ENCODE assay signal across 1 cellular context in genomic region chr21:42892582-42892930, GRCh38.
TF ChIP-seq lines count a peak whose summit lies in the region.

No MANE protein-coding gene starts in this region.

TF ChIP-seq in HepG2, 621 proteins besides CTCF, POLR2A, EP300 and RAD21 (continued from another document and continues in another):
- TF ChIP-seq, protein P1, sequence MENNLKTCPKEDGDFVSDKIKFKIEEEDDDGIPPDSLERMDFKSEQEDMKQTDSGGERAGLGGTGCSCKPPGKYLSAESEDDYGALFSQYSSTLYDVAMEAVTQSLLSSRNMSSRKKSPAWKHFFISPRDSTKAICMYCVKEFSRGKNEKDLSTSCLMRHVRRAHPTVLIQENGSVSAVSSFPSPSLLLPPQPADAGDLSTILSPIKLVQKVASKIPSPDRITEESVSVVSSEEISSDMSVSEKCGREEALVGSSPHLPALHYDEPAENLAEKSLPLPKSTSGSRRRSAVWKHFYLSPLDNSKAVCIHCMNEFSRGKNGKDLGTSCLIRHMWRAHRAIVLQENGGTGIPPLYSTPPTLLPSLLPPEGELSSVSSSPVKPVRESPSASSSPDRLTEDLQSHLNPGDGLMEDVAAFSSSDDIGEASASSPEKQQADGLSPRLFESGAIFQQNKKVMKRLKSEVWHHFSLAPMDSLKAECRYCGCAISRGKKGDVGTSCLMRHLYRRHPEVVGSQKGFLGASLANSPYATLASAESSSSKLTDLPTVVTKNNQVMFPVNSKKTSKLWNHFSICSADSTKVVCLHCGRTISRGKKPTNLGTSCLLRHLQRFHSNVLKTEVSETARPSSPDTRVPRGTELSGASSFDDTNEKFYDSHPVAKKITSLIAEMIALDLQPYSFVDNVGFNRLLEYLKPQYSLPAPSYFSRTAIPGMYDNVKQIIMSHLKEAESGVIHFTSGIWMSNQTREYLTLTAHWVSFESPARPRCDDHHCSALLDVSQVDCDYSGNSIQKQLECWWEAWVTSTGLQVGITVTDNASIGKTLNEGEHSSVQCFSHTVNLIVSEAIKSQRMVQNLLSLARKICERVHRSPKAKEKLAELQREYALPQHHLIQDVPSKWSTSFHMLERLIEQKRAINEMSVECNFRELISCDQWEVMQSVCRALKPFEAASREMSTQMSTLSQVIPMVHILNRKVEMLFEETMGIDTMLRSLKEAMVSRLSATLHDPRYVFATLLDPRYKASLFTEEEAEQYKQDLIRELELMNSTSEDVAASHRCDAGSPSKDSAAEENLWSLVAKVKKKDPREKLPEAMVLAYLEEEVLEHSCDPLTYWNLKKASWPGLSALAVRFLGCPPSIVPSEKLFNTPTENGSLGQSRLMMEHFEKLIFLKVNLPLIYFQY (CRISPR knock-in tag; IDR thresholded peaks at IDR 0.05; ENCODE audit: borderline replicate concordance), result 0 out of 2 replicates have a peak, but pooled peaks have one; percentile 10
- TF ChIP-seq FOXA1 (IDR thresholded peaks at IDR 0.05), result no peak
- no peak for TF ChIP-seq FOXA1 (CRISPR knock-in tag; IDR thresholded peaks at IDR 0.05)
- TF ChIP-seq, protein P2, sequence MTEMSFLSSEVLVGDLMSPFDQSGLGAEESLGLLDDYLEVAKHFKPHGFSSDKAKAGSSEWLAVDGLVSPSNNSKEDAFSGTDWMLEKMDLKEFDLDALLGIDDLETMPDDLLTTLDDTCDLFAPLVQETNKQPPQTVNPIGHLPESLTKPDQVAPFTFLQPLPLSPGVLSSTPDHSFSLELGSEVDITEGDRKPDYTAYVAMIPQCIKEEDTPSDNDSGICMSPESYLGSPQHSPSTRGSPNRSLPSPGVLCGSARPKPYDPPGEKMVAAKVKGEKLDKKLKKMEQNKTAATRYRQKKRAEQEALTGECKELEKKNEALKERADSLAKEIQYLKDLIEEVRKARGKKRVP (CRISPR knock-in tag; IDR thresholded peaks at IDR 0.05), result peak in 1 of 2 experiments; percentile 24; a peak in 1 of 4 replicates
- TF ChIP-seq, protein P3, sequence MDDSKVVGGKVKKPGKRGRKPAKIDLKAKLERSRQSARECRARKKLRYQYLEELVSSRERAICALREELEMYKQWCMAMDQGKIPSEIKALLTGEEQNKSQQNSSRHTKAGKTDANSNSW (CRISPR knock-in tag; IDR thresholded peaks at IDR 0.05; ENCODE audit: borderline replicate concordance), result no peak
- no peak for TF ChIP-seq ZNF616 (CRISPR knock-in tag; IDR thresholded peaks at IDR 0.05; ENCODE audit: low read depth)
- peak; percentile 67 for TF ChIP-seq RNF2 (conservative IDR thresholded peaks at IDR 0.05; ENCODE audit: low read depth)
- TF ChIP-seq ZNF280D (CRISPR knock-in tag; IDR thresholded peaks at IDR 0.05), result 0 out of 2 replicates have a peak, but pooled peaks have one; percentile 58
- no peak for TF ChIP-seq NR2C2 (CRISPR knock-in tag; IDR thresholded peaks at IDR 0.05; ENCODE audit: borderline replicate concordance)
- no peak for TF ChIP-seq GRHL1 (CRISPR knock-in tag; conservative IDR thresholded peaks at IDR 0.05)
- TF ChIP-seq THAP11 (CRISPR knock-in tag; IDR thresholded peaks at IDR 0.05), result no peak
- no peak for TF ChIP-seq ZNF513 (CRISPR knock-in tag; conservative IDR thresholded peaks at IDR 0.05)
- no peak for TF ChIP-seq ZBTB43 (CRISPR knock-in tag; conservative IDR thresholded peaks at IDR 0.05)
- no peak; the same call in 1 of the 2 replicates for TF ChIP-seq NCOA1 (CRISPR knock-in tag; IDR thresholded peaks at IDR 0.05)
- TF ChIP-seq ZNF484 (CRISPR knock-in tag; IDR thresholded peaks at IDR 0.05; ENCODE audit: borderline replicate concordance, low read depth), result no peak
- TF ChIP-seq ZNF431 (CRISPR knock-in tag; IDR thresholded peaks at IDR 0.05; ENCODE audit: borderline replicate concordance, low read depth), result no peak
- TF ChIP-seq, protein P4, sequence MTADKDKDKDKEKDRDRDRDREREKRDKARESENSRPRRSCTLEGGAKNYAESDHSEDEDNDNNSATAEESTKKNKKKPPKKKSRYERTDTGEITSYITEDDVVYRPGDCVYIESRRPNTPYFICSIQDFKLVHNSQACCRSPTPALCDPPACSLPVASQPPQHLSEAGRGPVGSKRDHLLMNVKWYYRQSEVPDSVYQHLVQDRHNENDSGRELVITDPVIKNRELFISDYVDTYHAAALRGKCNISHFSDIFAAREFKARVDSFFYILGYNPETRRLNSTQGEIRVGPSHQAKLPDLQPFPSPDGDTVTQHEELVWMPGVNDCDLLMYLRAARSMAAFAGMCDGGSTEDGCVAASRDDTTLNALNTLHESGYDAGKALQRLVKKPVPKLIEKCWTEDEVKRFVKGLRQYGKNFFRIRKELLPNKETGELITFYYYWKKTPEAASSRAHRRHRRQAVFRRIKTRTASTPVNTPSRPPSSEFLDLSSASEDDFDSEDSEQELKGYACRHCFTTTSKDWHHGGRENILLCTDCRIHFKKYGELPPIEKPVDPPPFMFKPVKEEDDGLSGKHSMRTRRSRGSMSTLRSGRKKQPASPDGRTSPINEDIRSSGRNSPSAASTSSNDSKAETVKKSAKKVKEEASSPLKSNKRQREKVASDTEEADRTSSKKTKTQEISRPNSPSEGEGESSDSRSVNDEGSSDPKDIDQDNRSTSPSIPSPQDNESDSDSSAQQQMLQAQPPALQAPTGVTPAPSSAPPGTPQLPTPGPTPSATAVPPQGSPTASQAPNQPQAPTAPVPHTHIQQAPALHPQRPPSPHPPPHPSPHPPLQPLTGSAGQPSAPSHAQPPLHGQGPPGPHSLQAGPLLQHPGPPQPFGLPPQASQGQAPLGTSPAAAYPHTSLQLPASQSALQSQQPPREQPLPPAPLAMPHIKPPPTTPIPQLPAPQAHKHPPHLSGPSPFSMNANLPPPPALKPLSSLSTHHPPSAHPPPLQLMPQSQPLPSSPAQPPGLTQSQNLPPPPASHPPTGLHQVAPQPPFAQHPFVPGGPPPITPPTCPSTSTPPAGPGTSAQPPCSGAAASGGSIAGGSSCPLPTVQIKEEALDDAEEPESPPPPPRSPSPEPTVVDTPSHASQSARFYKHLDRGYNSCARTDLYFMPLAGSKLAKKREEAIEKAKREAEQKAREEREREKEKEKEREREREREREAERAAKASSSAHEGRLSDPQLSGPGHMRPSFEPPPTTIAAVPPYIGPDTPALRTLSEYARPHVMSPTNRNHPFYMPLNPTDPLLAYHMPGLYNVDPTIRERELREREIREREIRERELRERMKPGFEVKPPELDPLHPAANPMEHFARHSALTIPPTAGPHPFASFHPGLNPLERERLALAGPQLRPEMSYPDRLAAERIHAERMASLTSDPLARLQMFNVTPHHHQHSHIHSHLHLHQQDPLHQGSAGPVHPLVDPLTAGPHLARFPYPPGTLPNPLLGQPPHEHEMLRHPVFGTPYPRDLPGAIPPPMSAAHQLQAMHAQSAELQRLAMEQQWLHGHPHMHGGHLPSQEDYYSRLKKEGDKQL (CRISPR knock-in tag; IDR thresholded peaks at IDR 0.05; ENCODE audit: low read depth), result no peak
- TF ChIP-seq EHMT2 (IDR thresholded peaks at IDR 0.05; ENCODE audit: borderline replicate concordance, low read depth, low read length), result no peak
- TF ChIP-seq DDIT3 (CRISPR knock-in tag; IDR thresholded peaks at IDR 0.05), result no peak
- TF ChIP-seq ZNF318 (CRISPR knock-in tag; IDR thresholded peaks at IDR 0.05), result peak; percentile 74; the same call in 1 of the 2 replicates
